ENCODE assay signal across 8 cellular contexts in the genomic region with DNA sequence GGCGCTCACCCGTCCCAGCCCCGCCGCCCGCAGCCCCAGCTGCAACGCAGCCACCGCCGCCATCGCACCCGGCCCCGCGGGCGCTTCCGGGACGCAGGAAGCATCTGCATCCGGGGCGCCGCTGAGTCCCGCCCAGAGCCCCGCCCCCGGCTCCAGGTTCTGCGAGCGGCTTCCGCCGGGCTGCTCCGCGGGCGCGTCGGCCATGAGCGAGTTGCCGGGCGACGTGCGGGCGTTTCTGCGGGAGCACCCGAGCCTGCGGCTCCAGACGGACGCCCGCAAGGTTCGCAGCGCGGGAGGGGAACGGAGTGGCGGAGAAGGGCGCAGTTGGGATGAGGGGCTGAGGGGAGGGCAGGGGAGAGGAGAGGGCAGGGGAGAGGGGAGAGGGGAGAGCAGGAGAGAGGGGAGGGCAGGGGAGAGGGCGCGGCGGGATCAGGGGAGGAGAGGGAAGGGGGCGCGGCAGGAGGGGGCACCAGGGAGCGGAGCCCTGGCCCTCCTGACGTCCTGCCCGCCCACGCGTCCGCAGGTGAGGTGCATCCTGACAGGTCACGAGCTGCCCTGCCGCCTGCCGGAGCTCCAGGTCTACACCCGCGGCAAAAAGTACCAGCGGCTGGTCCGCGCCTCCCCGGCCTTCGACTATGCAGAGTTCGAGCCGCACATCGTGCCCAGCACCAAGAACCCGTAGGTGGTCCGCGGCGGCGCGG. TPM values are rescaled to one million over a fixed set of nuclear protein-coding genes. Genes with fewer than 3 reads are reported as not detected.
A peak's percentile ranks its signal among the peaks of the same experiment; 100 is the strongest.
DNase-seq lines count a peak whose midpoint lies in the region; TF ChIP-seq lines count a peak whose summit lies in the region.

A gene with protein sequence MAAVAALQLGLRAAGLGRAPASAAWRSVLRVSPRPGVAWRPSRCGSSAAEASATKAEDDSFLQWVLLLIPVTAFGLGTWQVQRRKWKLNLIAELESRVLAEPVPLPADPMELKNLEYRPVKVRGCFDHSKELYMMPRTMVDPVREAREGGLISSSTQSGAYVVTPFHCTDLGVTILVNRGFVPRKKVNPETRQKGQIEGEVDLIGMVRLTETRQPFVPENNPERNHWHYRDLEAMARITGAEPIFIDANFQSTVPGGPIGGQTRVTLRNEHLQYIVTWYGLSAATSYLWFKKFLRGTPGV (minus strand): TSS at position 97 of the 701 bp plus-strand sequence. CDS start 34 bp downstream, at position 63.
TSS of gene SURF2 (plus strand) at position 160 of the 701 bp plus-strand sequence. CDS start at position 203, 43 bp downstream.

- peak; percentile 48 to 49 for TF ChIP-seq POLR2A in uterus (IDR thresholded peaks at IDR 0.05)

- H4K20me1 ChIP-seq in DOHH2 (ENCODE audit: control insufficient read depth, insufficient read depth, low read depth, low read length) = no peaks in the 10 kb centered on the region

- H3K36me3 ChIP-seq in DOHH2 (ENCODE audit: control insufficient read depth, low read length) (peaks cover 50% of the 10 kb centered on the region), uterus (no peaks in the 10 kb centered on the region)

- H3K9me3 ChIP-seq in DOHH2 (ENCODE audit: control insufficient read depth, insufficient read depth, low read length) (no peaks in the 10 kb centered on the region), uterus (no peaks in the 10 kb centered on the region)

- peak within 1 kb of the TSS; percentile 91 for H3K4me2 ChIP-seq in DOHH2 (ENCODE audit: low read length)

- DNase-seq in H4 (ENCODE audit: low spot score) (peak; percentile 42), NAMALWA (ENCODE audit: low spot score) (peak; percentile 91), anterior cingulate cortex (lab: John Stamatoyannopoulos, UW) (peak in 57 of 58 donors; percentile 9 to 91 (median 74)), hepatic stellate cell (ENCODE audit: low spot score) (peak; percentile 93), renal cortical epithelial cell (ENCODE audit: low read depth) (peak; percentile 49), uterus (peak; percentile 79 to 88)

- intact Hi-C loops in T-helper 2 cell treated with Interferon-gamma antibody and Interleukin-4, amounts not matched to agents 100 ng/mL and 5 ng/mL, for 36 hours (cut with micrococcal nuclease) = loop anchor here (1.0 to 5.0 kb wide), 3 partner anchors 8 to 61 kb away; partner anchors contain the start of genes MED22, REXO4 and RPL7A
- intact Hi-C loops in uterus (cut with DNase I; ENCODE audit: low total_unique reads) = no loop called here

- H3K27ac ChIP-seq in DOHH2 (ENCODE audit: low read depth, low read length) (peak within 1 kb of the TSS; percentile 58), uterus (peak within 1 kb of the TSS; percentile 67 to 68)

- peaks cover 46% of the 10 kb centered on the region for H3F3A ChIP-seq in DOHH2 (ENCODE audit: control insufficient read depth, insufficient read depth)

- H3K79me2 ChIP-seq in DOHH2 (ENCODE audit: control insufficient read depth, low read length) = peaks cover 31% of the 10 kb centered on the region

- H3K27me3 ChIP-seq in DOHH2 (ENCODE audit: control insufficient read depth, low read length) (no peaks in the 10 kb centered on the region), uterus (no peaks in the 10 kb centered on the region)

- no peaks in the 10 kb centered on the region for H3K9me2 ChIP-seq in DOHH2 (replicated peaks; ENCODE audit: control insufficient read depth, low read length)

- H3K4me3 ChIP-seq in DOHH2 (ENCODE audit: low read length) (peak within 1 kb of the TSS; percentile 95), uterus (peak within 1 kb of the TSS; percentile 60 to 83)

- TF ChIP-seq CTCF in DOHH2 (IDR thresholded peaks at IDR 0.05; ENCODE audit: low read depth, low read length, poor library complexity, severe bottlenecking) (peak; percentile 14), uterus (IDR thresholded peaks at IDR 0.05) (no peak)

- H3K4me1 ChIP-seq in DOHH2 (ENCODE audit: control insufficient read depth, low read length) (peaks cover 34% of the 10 kb centered on the region), uterus (peaks cover 0 to 13% of the 10 kb centered on the region in 2 donors)

RNA-seq across cellular contexts. Expression of the first gene that starts in this region (rescaled TPM):
- 45.4 and 72.0 TPM in 2 replicates for total RNA-seq in H4 (2014; rRNA removed; shearing (Covaris generic))
- total RNA-seq in T-helper 2 cell treated with Interferon-gamma antibody and Interleukin-4, amounts not matched to agents 100 ng/mL and 5 ng/mL, for 36 hours = 40.3 and 40.9 TPM in 2 replicates
- total RNA-seq in renal cortical epithelial cell (18.4 and 18.6 TPM in 2 replicates), uterus (10 to 100 TPM; 13.0 to 34.7 (median 24.4) TPM)

RNA-seq across cellular contexts. Expression of gene SURF2, which starts in this region (rescaled TPM):
- 22.1 and 23.0 TPM in 2 replicates for total RNA-seq in H4 (2014; rRNA removed; shearing (Covaris generic))
- total RNA-seq in T-helper 2 cell treated with Interferon-gamma antibody and Interleukin-4, amounts not matched to agents 100 ng/mL and 5 ng/mL, for 36 hours = 14.5 and 16.0 TPM in 2 replicates
- total RNA-seq in renal cortical epithelial cell (9.9 and 32.3 TPM in 2 replicates), uterus (10 to 100 TPM in 1 of 4 donors, 1 to 10 TPM in 1, under 1 TPM in 1, not detected in 1; 0.51 to 15.3 (median 5.9) TPM)

Comparison
In these comparisons a context has a peak if more than half of its experiments do, and no peak if none do; other contexts are left out.
1. Peak in every context shown above with its lines: DNase-seq, H3K4me3 ChIP-seq and H3K27ac ChIP-seq.
2. DNase-seq: peak in every context shown above with its lines; median percentile 93 in hepatic stellate cell; 91 in NAMALWA; 84 in uterus; 74 in anterior cingulate cortex; 49 in renal cortical epithelial cell; 42 in H4.